ENCODE assay signal across 2 cellular contexts in the genomic region with DNA sequence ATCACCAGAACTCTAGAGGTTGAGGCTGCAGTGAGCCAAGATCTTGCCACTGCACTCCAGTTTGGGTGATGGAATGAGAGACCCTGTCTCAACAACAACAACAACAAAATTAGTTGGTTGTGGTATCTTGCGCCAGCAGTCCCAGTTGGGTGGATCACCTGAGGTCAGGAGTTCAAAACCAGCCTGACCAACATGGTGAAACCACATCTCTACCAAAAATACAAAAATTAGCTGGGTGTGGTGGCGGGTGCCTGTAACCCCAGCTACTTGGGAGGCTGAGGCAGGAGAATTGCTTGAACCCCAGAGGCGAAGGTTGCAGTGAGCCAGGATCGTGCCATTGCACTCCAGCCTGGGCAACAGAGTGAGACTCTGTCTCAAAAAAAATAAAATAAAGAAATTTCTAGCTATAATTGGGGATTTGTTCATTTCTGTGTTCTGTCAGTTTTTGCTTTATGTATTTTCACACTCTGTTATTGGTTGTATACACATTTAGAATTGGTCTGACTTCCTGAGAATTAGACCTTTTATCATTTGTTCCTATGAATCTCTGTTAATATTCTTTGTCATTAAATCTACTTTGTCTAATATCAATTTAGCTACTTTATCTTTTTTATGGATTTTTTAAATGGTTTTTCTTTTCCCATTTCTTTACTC.
TF ChIP-seq lines count a peak whose summit lies in the region.

No MANE protein-coding gene starts in this region.

TF ChIP-seq in HEK293, 187 proteins besides CTCF, POLR2A, EP300 and RAD21:
- TF ChIP-seq, protein P1, sequence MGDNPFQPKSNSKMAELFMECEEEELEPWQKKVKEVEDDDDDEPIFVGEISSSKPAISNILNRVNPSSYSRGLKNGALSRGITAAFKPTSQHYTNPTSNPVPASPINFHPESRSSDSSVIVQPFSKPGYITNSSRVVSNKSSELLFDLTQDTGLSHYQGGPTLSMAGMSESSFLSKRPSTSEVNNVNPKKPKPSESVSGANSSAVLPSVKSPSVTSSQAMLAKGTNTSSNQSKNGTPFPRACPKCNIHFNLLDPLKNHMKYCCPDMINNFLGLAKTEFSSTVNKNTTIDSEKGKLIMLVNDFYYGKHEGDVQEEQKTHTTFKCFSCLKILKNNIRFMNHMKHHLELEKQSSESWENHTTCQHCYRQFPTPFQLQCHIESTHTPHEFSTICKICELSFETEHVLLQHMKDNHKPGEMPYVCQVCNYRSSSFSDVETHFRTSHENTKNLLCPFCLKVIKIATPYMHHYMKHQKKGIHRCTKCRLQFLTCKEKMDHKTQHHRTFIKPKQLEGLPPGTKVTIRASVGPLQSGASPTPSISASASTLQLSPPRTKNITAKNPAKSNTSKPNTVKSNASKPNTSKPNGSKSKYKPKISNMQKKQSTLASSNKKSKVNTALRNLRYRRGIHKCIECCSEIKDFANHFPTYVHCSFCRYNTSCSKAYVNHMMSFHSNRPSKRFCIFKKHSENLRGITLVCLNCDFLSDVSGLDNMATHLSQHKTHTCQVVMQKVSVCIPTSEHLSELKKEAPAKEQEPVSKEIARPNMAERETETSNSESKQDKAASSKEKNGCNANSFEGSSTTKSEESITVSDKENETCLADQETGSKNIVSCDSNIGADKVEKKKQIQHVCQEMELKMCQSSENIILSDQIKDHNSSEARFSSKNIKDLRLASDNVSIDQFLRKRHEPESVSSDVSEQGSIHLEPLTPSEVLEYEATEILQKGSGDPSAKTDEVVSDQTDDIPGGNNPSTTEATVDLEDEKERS (tag by site-specific recombination; IDR thresholded peaks at IDR 0.05), result 0 out of 2 replicates have a peak, but pooled peaks have one; percentile 22
- peak; percentile 62 for TF ChIP-seq SETDB1 (IDR thresholded peaks at IDR 0.05; ENCODE audit: insufficient read length, low read length)

TF ChIP-seq in HepG2, 621 proteins besides CTCF, POLR2A, EP300 and RAD21:
- TF ChIP-seq KAT8 (CRISPR knock-in tag; IDR thresholded peaks at IDR 0.05) (0 out of 2 replicates have a peak, but pooled peaks have one; percentile 14), ZNF460 (CRISPR knock-in tag; IDR thresholded peaks at IDR 0.05; ENCODE audit: borderline replicate concordance) (0 out of 2 replicates have a peak, but pooled peaks have one; percentile 15), HOXD1 (CRISPR knock-in tag; IDR thresholded peaks at IDR 0.05) (0 out of 2 replicates have a peak, but pooled peaks have one; percentile 29)
TF ChIP-seq in HepG2: peak in this region for 3; not testable (repeated sequence) for 618.
